ENCODE assay signal across 2 cellular contexts in genomic region chr9:35716236-35716635, GRCh38.
TF ChIP-seq lines count a peak whose summit lies in the region.

No MANE protein-coding gene starts in this region.

TF ChIP-seq in A549, 52 proteins besides CTCF, POLR2A, EP300 and RAD21:
- no peak for TF ChIP-seq HDAC2 (IDR thresholded peaks at IDR 0.05)
- no peak for TF ChIP-seq MAZ (IDR thresholded peaks at IDR 0.05; ENCODE audit: borderline replicate concordance, low read depth, low read length)
- no peak for TF ChIP-seq EHMT2 (IDR thresholded peaks at IDR 0.05; ENCODE audit: low read depth)
- no peak for TF ChIP-seq USF2 (IDR thresholded peaks at IDR 0.05)
- TF ChIP-seq HOXA7 (CRISPR knock-in tag; IDR thresholded peaks at IDR 0.05) = no peak
- TF ChIP-seq RCOR1 (IDR thresholded peaks at IDR 0.05; ENCODE audit: low read depth, low read length) = no peak

TF ChIP-seq in K562, 482 proteins besides CTCF, POLR2A, EP300 and RAD21:
- peak; percentile 24 for TF ChIP-seq POLR2B (IDR thresholded peaks at IDR 0.05; ENCODE audit: low read depth, partially characterized antibody)
- no peak for TF ChIP-seq GATAD2B (IDR thresholded peaks at IDR 0.05; ENCODE audit: borderline replicate concordance)
- TF ChIP-seq ARID4B (CRISPR knock-in tag; IDR thresholded peaks at IDR 0.05) = no peak
- 0 out of 2 replicates have a peak, but pooled peaks have one; percentile 33 for TF ChIP-seq SUPT5H (IDR thresholded peaks at IDR 0.05)
- no peak for TF ChIP-seq LCOR (CRISPR knock-in tag; IDR thresholded peaks at IDR 0.05)
